In genomic region chrX:15529165-15529564, GRCh38 we compare ENCODE assay signal across 35 cellular contexts. TPM values are rescaled to one million over a fixed set of nuclear protein-coding genes. Genes with fewer than 3 reads are reported as not detected.
"Had no signal": no experiment of that assay in that cellular context is flagged by ENCODE, and none has a peak within 500 bp of the region (broad histone marks: within the 10 kb centered on the region; RNA-seq: fewer than 3 reads in every experiment).

No MANE protein-coding gene starts in this region.

- H3K36me3 ChIP-seq: adrenal gland, esophagus muscularis mucosa, gastroesophageal sphincter, heart right ventricle had no signal

- ATAC-seq: activated CD4-positive, alpha-beta T cell treated with anti-CD3 and anti-CD28 coated beads for 36 hours; activated CD8-positive, alpha-beta memory T cell treated with anti-CD3 and anti-CD28 coated beads, Interleukin-2, amount 10 ng/mL, durations not matched to agents 7 days and 5 days; activated CD8-positive, alpha-beta T cell treated with anti-CD3 and anti-CD28 coated beads, Interleukin-2, amount 10 ng/mL, durations not matched to agents 7 days and 5 days; activated naive CD8-positive, alpha-beta T cell treated with anti-CD3 and anti-CD28 coated beads, Interleukin-2, amount 50 U/mL, for 24 hours; body of pancreas; gastroesophageal sphincter; heart right ventricle; T-helper 17 cell had no signal

- H3K4me3 ChIP-seq: adrenal gland, body of pancreas, esophagus muscularis mucosa, gastroesophageal sphincter, heart right ventricle, hepatocyte had no signal

- H2AFZ ChIP-seq: hepatocyte had no signal

- H3K4me2 ChIP-seq: hepatocyte had no signal

- H3K79me2 ChIP-seq: hepatocyte had no signal

- DNase-seq: activated CD4-positive, alpha-beta memory T cell treated with anti-CD3 and anti-CD28 coated beads for 36 hours; activated CD4-positive, alpha-beta T cell treated with anti-CD3 and anti-CD28 coated beads for 36 hours; activated CD4-positive, alpha-beta T cell treated with anti-CD3 and anti-CD28 coated beads, Interleukin-2, amount 10 ng/mL, durations not matched to agents 24 days and 14 days; activated CD4-positive, CD25-positive, alpha-beta regulatory T cell; activated CD4-positive, CD25-positive, alpha-beta regulatory T cell treated with anti-CD3 and anti-CD28 coated beads, Interleukin-2, amount 50 U/mL, for 72 hours; activated CD8-positive, alpha-beta memory T cell treated with anti-CD3 and anti-CD28 coated beads, Interleukin-2, amount 10 ng/mL, durations not matched to agents 7 days and 5 days; activated CD8-positive, alpha-beta memory T cell treated with anti-CD3 and anti-CD28 coated beads, Interleukin-2, amount 50 U/mL, for 4 hours; activated CD8-positive, alpha-beta T cell treated with anti-CD3 and anti-CD28 coated beads, Interleukin-2, amount 10 ng/mL, durations not matched to agents 7 days and 5 days; activated effector memory CD4-positive, alpha-beta T cell treated with anti-CD3 and anti-CD28 coated beads, Interleukin-2, amount 50 U/mL, for 16 hours; activated naive CD4-positive, alpha-beta T cell treated with anti-CD3 and anti-CD28 coated beads for 36 hours; activated naive CD8-positive, alpha-beta T cell treated with anti-CD3 and anti-CD28 coated beads for 36 hours; activated naive CD8-positive, alpha-beta T cell treated with anti-CD3 and anti-CD28 coated beads, Interleukin-2, amount 50 U/mL, for 24 hours; activated T-cell treated with anti-CD3 and anti-CD28 coated beads, Interleukin-2, amount 50 U/mL, for 1 hour; activated T-cell treated with anti-CD3 and anti-CD28 coated beads, Interleukin-2, amount 50 U/mL, for 48 hours; adrenal gland; amygdala; aorta; body of pancreas; caudate nucleus; cortex of kidney; effector memory CD4-positive, alpha-beta T cell; endodermal cell; erythroblast; foreskin melanocyte; heart right ventricle; T-helper 17 cell had no signal

- H3K4me1 ChIP-seq: adrenal gland, body of pancreas, esophagus muscularis mucosa, gastroesophageal sphincter had no signal

- H3K27ac ChIP-seq: adrenal gland, body of pancreas, esophagus muscularis mucosa, gastroesophageal sphincter, heart right ventricle, hepatocyte had no signal

- FAIRE-seq: colon had no signal

- H3K9me3 ChIP-seq: adrenal gland, body of pancreas, esophagus muscularis mucosa, gastroesophageal sphincter, heart right ventricle had no signal

- H3K27me3 ChIP-seq: body of pancreas, gastroesophageal sphincter, hepatocyte had no signal

RNA-seq across cellular contexts. Expression of gene BMX, which starts 28.6 kb away (rescaled TPM):
- total RNA-seq: activated CD4-positive, alpha-beta memory T cell treated with anti-CD3 and anti-CD28 coated beads for 36 hours; activated CD4-positive, alpha-beta T cell treated with anti-CD3 and anti-CD28 coated beads for 36 hours; activated CD4-positive, alpha-beta T cell treated with anti-CD3 and anti-CD28 coated beads, Interleukin-2, amount 10 ng/mL, durations not matched to agents 24 days and 14 days; activated CD8-positive, alpha-beta memory T cell treated with anti-CD3 and anti-CD28 coated beads for 36 hours; activated CD8-positive, alpha-beta memory T cell treated with anti-CD3 and anti-CD28 coated beads, Interleukin-2, amount 10 ng/mL, durations not matched to agents 7 days and 5 days; activated CD8-positive, alpha-beta T cell treated with anti-CD3 and anti-CD28 coated beads, Interleukin-2, amount 10 ng/mL, durations not matched to agents 7 days and 5 days; activated naive CD4-positive, alpha-beta T cell treated with anti-CD3 and anti-CD28 coated beads for 36 hours; activated naive CD8-positive, alpha-beta T cell treated with anti-CD3 and anti-CD28 coated beads for 36 hours; activated T-helper 1 cell treated with anti-CD3 and anti-CD28 coated beads, Interleukin-12 subunit alpha, Interleukin-12 subunit beta, Interleukin-2, Interleukin-4 antibody, amounts not matched to agents 30 ng/mL and 10 ng/mL and 1 ng/mL, durations not matched to agents 14 hours and 24 hours and 36 hours; activated T-helper 2 cell treated with anti-CD3 and anti-CD28 coated beads, Interferon-gamma antibody, Interleukin-2, Interleukin-4, amounts not matched to agents 10 μg/mL and 5 μg/mL and 100 μg/mL, durations not matched to agents 14 hours and 24 hours and 36 hours; chondrocyte; endodermal cell; fibroblast of villous mesenchyme; T-helper 17 cell had no signal
- polyA plus RNA-seq: hepatocyte had no signal

RNA-seq across cellular contexts. Expression of gene PIR, which starts 36.0 kb away (rescaled TPM):
- total RNA-seq: T-helper 17 cell had no signal
